14 cellular contexts compared by ENCODE assay signal in genomic region chr2:240986787-240987411, GRCh38. TPM values are rescaled to one million over a fixed set of nuclear protein-coding genes. Genes with fewer than 3 reads are reported as not detected.
DNase-seq lines count a peak whose midpoint lies in the region; ATAC-seq and TF ChIP-seq lines count a peak whose summit lies in the region.
"Had no signal": no experiment of that assay in that cellular context is flagged by ENCODE, and none has a peak within 500 bp of the region (broad histone marks: within the 10 kb centered on the region; RNA-seq: fewer than 3 reads in every experiment).

No MANE protein-coding gene starts in this region.

- CTCF ChIA-PET in AG04450 (lab: Charles Lee): interaction anchor here (1.3 kb wide), 1 partner anchor 72 kb away, joined by 5 read pairs; no protein-coding TSS in a partner anchor
- CTCF ChIA-PET in CD4-positive, alpha-beta memory T cell (lab: Charles Lee; ENCODE audit: partially characterized antibody): interaction anchor here (1.0 kb wide), 1 partner anchor 75 kb away, joined by 3 read pairs; no protein-coding TSS in a partner anchor

- intact Hi-C loops in lower lobe of right lung (cut with DNase I): no loop called here
- intact Hi-C loops in CD4-positive, alpha-beta memory T cell (cut with micrococcal nuclease): no loop called here

- peaks cover 0 to under 1% of the 10 kb centered on the region in 2 donors for H3K27me3 Mint-ChIP-seq in CD4-positive, alpha-beta memory T cell

- H3K4me1 ChIP-seq in lower lobe of right lung: peaks cover 35% of the 10 kb centered on the region
- no peaks in the 10 kb centered on the region for H3K4me1 ChIP-seq in CD4-positive, alpha-beta memory T cell (ENCODE audit: insufficient read depth, low read length)
- H3K4me1 ChIP-seq: Caco-2 had no signal

- DNase-seq in AG04450 (ENCODE audit: low read depth, low spot score): peak; percentile 20
- DNase-seq in LNCaP clone FGC (ENCODE audit: low read depth): peak; percentile 37
- DNase-seq in cardiac fibroblast (ENCODE audit: low read depth in 2 of 2): peak; percentile 81 to 93
- DNase-seq in lower lobe of right lung: peak; percentile 66
- no peak for DNase-seq in NCI-H510A (lab: John Stamatoyannopoulos, UW)
- no peak for DNase-seq in activated effector memory CD4-positive, alpha-beta T cell treated with Interleukin-2 at 50 U/mL for 16 hours
- no peak for DNase-seq in activated T-cell treated with anti-CD3 and anti-CD28 coated beads, Interleukin-2, amount 50 U/mL, for 1 hour
- DNase-seq in CD4-positive, alpha-beta memory T cell: no peak
- DNase-seq: activated CD4-positive, CD25-positive, alpha-beta regulatory T cell; naive B cell; NCI-H524 treated with DMSO at 0.1 percent for 48 hours had no signal

- peaks cover 1 to 5% (median 5%) of the 10 kb centered on the region in 4 donors for H3K4me1 Mint-ChIP-seq in CD4-positive, alpha-beta memory T cell

- no peak overlapping the region for H3K27ac Mint-ChIP-seq in CD4-positive, alpha-beta memory T cell

- H3K36me3 Mint-ChIP-seq in CD4-positive, alpha-beta memory T cell: no peaks in the 10 kb centered on the region
- H3K36me3 Mint-ChIP-seq: naive B cell had no signal

- POLR2A ChIA-PET in AG04450 (lab: Yijun Ruan, JAX): interaction anchor here (0.7 kb wide), 1 partner anchor 60 kb away, joined by 3 read pairs; no protein-coding TSS in a partner anchor
- POLR2A ChIA-PET in CD4-positive, alpha-beta memory T cell (lab: Charles Lee; ENCODE audit: partially characterized antibody): no interaction called here

- peak; percentile 20 to 26 for ATAC-seq in lower lobe of right lung
- ATAC-seq: HCT116 had no signal

- TF ChIP-seq CTCF in AG04450 (IDR thresholded peaks at IDR 0.05; ENCODE audit: low read depth, low read length) (no peak), LNCaP clone FGC (IDR thresholded peaks at IDR 0.05; ENCODE audit: control insufficient read depth, extremely low read depth, insufficient read depth) (no peak), cardiac fibroblast (IDR thresholded peaks at IDR 0.05; ENCODE audit: low read depth, low read length) (no peak), lower lobe of right lung (IDR thresholded peaks at IDR 0.05) (no peak)

- H3K4me3 Mint-ChIP-seq in CD4-positive, alpha-beta memory T cell: no peak overlapping the region
- H3K4me3 Mint-ChIP-seq: naive B cell had no signal

- no peaks in the 10 kb centered on the region for H3K9me3 Mint-ChIP-seq in CD4-positive, alpha-beta memory T cell

- H3K27me3 ChIP-seq in AG04450 (ENCODE audit: control insufficient read depth, insufficient read depth, low read length): peaks cover 6% of the 10 kb centered on the region
- peaks cover 7% of the 10 kb centered on the region for H3K27me3 ChIP-seq in lower lobe of right lung (ENCODE audit: low read depth)
- no peaks in the 10 kb centered on the region for H3K27me3 ChIP-seq in CD4-positive, alpha-beta memory T cell (ENCODE audit: insufficient read depth, low read length)

- H3K4me3 ChIP-seq in AG04450 (ENCODE audit: low read depth, low read length) (no peak overlapping the region), LNCaP clone FGC (ENCODE audit: low read depth, low read length) (no peak overlapping the region), cardiac fibroblast (replicated peaks in 1 of 2; ENCODE audit: low read depth in 2 of 2, low read length in 2 of 2) (no peak overlapping the region), lower lobe of right lung (no peak overlapping the region)
- H3K4me3 ChIP-seq in CD4-positive, alpha-beta memory T cell (ENCODE audit: low read length in 2 of 2): no peak overlapping the region

- no peaks in the 10 kb centered on the region for H3K36me3 ChIP-seq in lower lobe of right lung
- H3K36me3 ChIP-seq in CD4-positive, alpha-beta memory T cell (ENCODE audit: insufficient read depth, low read length): no peaks in the 10 kb centered on the region

- H3K9me3 ChIP-seq in AG04450 (ENCODE audit: control insufficient read depth, insufficient read depth, low read length): peaks cover 26% of the 10 kb centered on the region
- H3K9me3 ChIP-seq in lower lobe of right lung: no peaks in the 10 kb centered on the region
- H3K9me3 ChIP-seq in CD4-positive, alpha-beta memory T cell (ENCODE audit: control insufficient read depth in 1 of 2, low read length in 2 of 2): no peaks in the 10 kb centered on the region
- H3K9me3 ChIP-seq: Caco-2 had no signal

- H3K27ac ChIP-seq in AG04450 (ENCODE audit: low read depth, low read length): peak overlapping the region; percentile 39
- H3K27ac ChIP-seq in lower lobe of right lung: peak overlapping the region; percentile 40
- H3K27ac ChIP-seq in CD4-positive, alpha-beta memory T cell (ENCODE audit: low read depth, low read length): no peak overlapping the region

RNA-seq across cellular contexts. Expression of gene SNED1, which starts 11.5 kb away (rescaled TPM):
- 1.6 and 2.4 TPM in 2 replicates for polyA plus RNA-seq in AG04450 (2011; rRNA removed)
- 3.7 and 4.6 TPM in 2 replicates for polyA minus RNA-seq in AG04450 (2011; rRNA and poly(A)+ RNA removed)
- 36.2 TPM for total RNA-seq in lower lobe of right lung
- 10 to 100 TPM; 85.2 to 90.1 TPM for total RNA-seq in CD4-positive, alpha-beta memory T cell
- 1 to 10 TPM; 1.6 to 3.2 TPM for polyA plus RNA-seq in CD4-positive, alpha-beta memory T cell
- total RNA-seq: Caco-2, HT-29 had no signal

Comparison
In these comparisons a context has a peak if more than half of its experiments do, and no peak if none do; other contexts are left out.
1. DNase-seq: peak in AG04450 (single experiment), LNCaP clone FGC (single experiment), cardiac fibroblast (2 of 2) and lower lobe of right lung (single experiment); none in NCI-H510A (single experiment), activated effector memory CD4-positive, alpha-beta T cell treated with Interleukin-2 at 50 U/mL for 16 hours (single experiment), activated T-cell treated with anti-CD3 and anti-CD28 coated beads, Interleukin-2, amount 50 U/mL, for 1 hour (single experiment) and CD4-positive, alpha-beta memory T cell (0 of 5).